19 cellular contexts compared by ENCODE assay signal in genomic region chr2:109206569-109207145, GRCh38.
A peak's percentile ranks its signal among the peaks of the same experiment; 100 is the strongest.
DNase-seq lines count a peak whose midpoint lies in the region; ATAC-seq and TF ChIP-seq lines count a peak whose summit lies in the region.
"Had no signal": no experiment of that assay in that cellular context is flagged by ENCODE, and none has a peak within 500 bp of the region (broad histone marks: within the 10 kb centered on the region; RNA-seq: fewer than 3 reads in every experiment).

No MANE protein-coding gene starts in this region.

- H3K9me3 ChIP-seq in IMR-90 (ENCODE audit: control insufficient read depth, insufficient read depth, low read length) = no peaks in the 10 kb centered on the region
- H3K9me3 ChIP-seq: Caco-2, SJSA1 had no signal

- no peak overlapping the region for H3K27ac ChIP-seq in IMR-90 (ENCODE audit: insufficient read depth, low read length)
- H3K27ac ChIP-seq: SJSA1 had no signal

- peak overlapping the region in 1 of 2 experiments; percentile 1; a peak in 1 of 4 replicates for H4K8ac ChIP-seq in IMR-90 (ENCODE audit: low read depth in 2 of 2, low read length in 2 of 2)

- intact Hi-C loops in IMR-90 (cut with micrococcal nuclease) = no loop called here

- no peak for TF ChIP-seq RAD21 in IMR-90 (IDR thresholded peaks at IDR 0.05; ENCODE audit: low read length)

- no peak overlapping the region for H2BK120ac ChIP-seq in IMR-90 (ENCODE audit: low read depth, low read length)

- in situ Hi-C loops in IMR-90 (cut with MboI; ENCODE audit: low sequenced_read_pairs) = no loop called here

- H3K36me3 ChIP-seq in IMR-90 (ENCODE audit: control insufficient read depth, insufficient read depth, low read length) = no peaks in the 10 kb centered on the region
- H3K36me3 ChIP-seq: SJSA1 had no signal

- no peak overlapping the region for H4K91ac ChIP-seq in IMR-90 (ENCODE audit: insufficient read depth, low read depth, low read length)

- no peaks in the 10 kb centered on the region for H3K9me3 Mint-ChIP-seq in progenitor cell of endocrine pancreas (ENCODE audit: low read depth)
- H3K9me3 Mint-ChIP-seq: CD4-positive, CD25-positive, alpha-beta regulatory T cell had no signal

- H3K27ac Mint-ChIP-seq in progenitor cell of endocrine pancreas = peak overlapping the region; percentile 43
- H3K27ac Mint-ChIP-seq: B cell; CD4-positive, CD25-positive, alpha-beta regulatory T cell had no signal

- H4K5ac ChIP-seq in IMR-90 (ENCODE audit: low read depth, low read length) = no peak overlapping the region

- peaks cover 25% of the 10 kb centered on the region for H3K4me1 ChIP-seq in IMR-90 (ENCODE audit: control insufficient read depth, insufficient read depth, low read length)

- H3K27me3 ChIP-seq in IMR-90 (ENCODE audit: control insufficient read depth, insufficient read depth, low read length) = no peaks in the 10 kb centered on the region
- H3K27me3 ChIP-seq: SJSA1 had no signal

- no peak overlapping the region for H3K9ac ChIP-seq in IMR-90 (ENCODE audit: low read depth, low read length)

- H3K4me3 ChIP-seq in IMR-90 (ENCODE audit: insufficient read depth, low read depth, low read length) = no peak overlapping the region
- H3K4me3 ChIP-seq: SJSA1 had no signal

- H2BK15ac ChIP-seq in IMR-90 (ENCODE audit: low read depth, low read length) = no peak overlapping the region

- TF ChIP-seq POLR2A in IMR-90 (IDR thresholded peaks at IDR 0.05; ENCODE audit: low read depth, low read length) = no peak
- TF ChIP-seq POLR2A in erythroblast (IDR thresholded peaks at IDR 0.05; ENCODE audit: low read length) = no peak

- DNase-seq in activated effector memory CD4-positive, alpha-beta T cell treated with anti-CD3 and anti-CD28 coated beads, Interleukin-2, amount 50 U/mL, for 16 hours = peak; percentile 39
- no peak for DNase-seq in activated effector memory CD4-positive, alpha-beta T cell treated with Interleukin-2 at 50 U/mL for 16 hours
- no peak for DNase-seq in IMR-90
- DNase-seq in left lobe of liver (ENCODE audit: low spot score) = peak; percentile 40
- DNase-seq in progenitor cell of endocrine pancreas (ENCODE audit: low spot score, unreplicated experiment) = no peak
- no peak for DNase-seq in erythroblast (lab: John Stamatoyannopoulos, UW)
- DNase-seq: Caco-2; CD4-positive, CD25-positive, alpha-beta regulatory T cell; DMS 273 treated with DMSO at 0.1 percent for 48 hours; GDM1; Karpas-422; NCI-H1694 treated with DMSO at 0.1 percent for 48 hours; NCI-H446; NCI-H526 had no signal

- no CpG with 5 or more reads among the region's 2 CpGs for WGBS in IMR-90 (ENCODE audit: extremely low coverage in 2 of 2, insufficient read length in 1 of 2), 2 experiments

- no peaks in the 10 kb centered on the region for H3K4me1 Mint-ChIP-seq in progenitor cell of endocrine pancreas (ENCODE audit: low read depth)

- peaks cover 36 to 91% of the 10 kb centered on the region in 2 experiments for H3K79me1 ChIP-seq in IMR-90 (ENCODE audit: low read depth in 1 of 2, low read length in 2 of 2)

- no TSS peak for BruUV-seq in IMR-90 (replicated peaks; lab: Mats Ljungman, UMichigan)

- H2BK5ac ChIP-seq in IMR-90 (ENCODE audit: low read depth, low read length, poor library complexity, severe bottlenecking) = no peak overlapping the region

- dilution Hi-C loops in IMR-90 (cut with HindIII; ENCODE audit: low sequenced_read_pairs, unreplicated experiment) = no loop called here

- peaks cover 24% of the 10 kb centered on the region for H3K27me3 Mint-ChIP-seq in progenitor cell of endocrine pancreas

- peak overlapping the region; percentile 23; the same call in 1 of the 2 replicates for H3K23ac ChIP-seq in IMR-90 (ENCODE audit: low read depth, low read length)

- H3K4me2 ChIP-seq in IMR-90 (ENCODE audit: low read depth, low read length) = no peak overlapping the region

- peak overlapping the region; percentile 54; the same call in 1 of the 2 replicates for H2AK5ac ChIP-seq in IMR-90 (ENCODE audit: low read depth, low read length)

- no peaks in the 10 kb centered on the region for H3K36me3 Mint-ChIP-seq in progenitor cell of endocrine pancreas (ENCODE audit: insufficient read depth)
- H3K36me3 Mint-ChIP-seq: CD4-positive, CD25-positive, alpha-beta regulatory T cell had no signal

- H3K14ac ChIP-seq in IMR-90 (replicated peaks; ENCODE audit: low read depth, low read length) = peak overlapping the region; percentile 44; the same call in 1 of the 2 replicates

- no peak overlapping the region for H3K4ac ChIP-seq in IMR-90 (ENCODE audit: low read depth, low read length)

- CTCF ChIA-PET in IMR-90 (lab: Yijun Ruan, JAX) = interaction anchor here (0.7 kb wide), 1 partner anchor 126 kb away, joined by 3 read pairs; no protein-coding TSS in a partner anchor

- H2BK20ac ChIP-seq in IMR-90 (ENCODE audit: low read depth, low read length) = no peak overlapping the region

- H3K56ac ChIP-seq in IMR-90 (ENCODE audit: extremely low read depth, insufficient read depth, low read length) = no peak overlapping the region

- POLR2A ChIA-PET in IMR-90 (lab: Charles Lee; ENCODE audit: unreplicated experiment) = no interaction called here

- ATAC-seq in IMR-90 (ENCODE audit: low read depth) = no peak
- ATAC-seq in left lobe of liver = peak; percentile 70
- no peak for ATAC-seq in GM19035 (IDR thresholded peaks at IDR 0.05; ENCODE audit: unreplicated experiment)
- ATAC-seq: HCT116, Right ventricle myocardium inferior had no signal

- no peak overlapping the region for H3K18ac ChIP-seq in IMR-90 (ENCODE audit: low read depth, low read length)

- TF ChIP-seq CTCF in IMR-90 (conservative IDR thresholded peaks at IDR 0.05; ENCODE audit: low read depth, low read length) (no peak), progenitor cell of endocrine pancreas (IDR thresholded peaks at IDR 0.05; ENCODE audit: unreplicated experiment) (no peak)

- H4K20me1 ChIP-seq in IMR-90 (ENCODE audit: insufficient read depth, low read length) = peaks cover 76% of the 10 kb centered on the region

- no peak overlapping the region for H2AFZ ChIP-seq in IMR-90 (replicated peaks; ENCODE audit: low read length, poor library complexity)

- H3K4me3 Mint-ChIP-seq in progenitor cell of endocrine pancreas (ENCODE audit: low read depth) = no peak overlapping the region
- H3K4me3 Mint-ChIP-seq: B cell; CD4-positive, CD25-positive, alpha-beta regulatory T cell had no signal

- H2AK9ac ChIP-seq in IMR-90 (replicated peaks; ENCODE audit: low read depth, low read length, poor library complexity) = no peak overlapping the region

- H3K9me1 ChIP-seq in IMR-90 (ENCODE audit: insufficient read depth, low read length) = peaks cover 39% of the 10 kb centered on the region

TF ChIP-seq in IMR-90, 13 proteins besides CTCF, POLR2A, EP300 and RAD21:
- TF ChIP-seq ELK1 (IDR thresholded peaks at IDR 0.05; ENCODE audit: borderline replicate concordance, low read depth, low read length) (no peak), RCOR1 (IDR thresholded peaks at IDR 0.05; ENCODE audit: insufficient replicate concordance, low read length) (no peak), USF2 (IDR thresholded peaks at IDR 0.05; ENCODE audit: low read depth, low read length) (no peak), RFX5 (IDR thresholded peaks at IDR 0.05; ENCODE audit: low read depth, low read length) (no peak), SMC3 (IDR thresholded peaks at IDR 0.05; ENCODE audit: low read depth, low read length) (no peak), CEBPB (IDR thresholded peaks at IDR 0.05; ENCODE audit: low read depth, low read length) (no peak), MAZ (IDR thresholded peaks at IDR 0.05; ENCODE audit: borderline replicate concordance, low read depth, low read length) (no peak), FOS (IDR thresholded peaks at IDR 0.05; ENCODE audit: low read depth, low read length) (no peak), MAFK (IDR thresholded peaks at IDR 0.05; ENCODE audit: low read depth, low read length) (no peak), BHLHE40 (IDR thresholded peaks at IDR 0.05; ENCODE audit: low read depth, low read length) (no peak), MXI1 (IDR thresholded peaks at IDR 0.05; ENCODE audit: borderline replicate concordance, low read depth, low read length) (no peak), NFE2L2 (IDR thresholded peaks at IDR 0.05; ENCODE audit: low read depth, low read length) (no peak), CHD1 (IDR thresholded peaks at IDR 0.05; ENCODE audit: low read depth, low read length) (no peak)
TF ChIP-seq in IMR-90: peak in this region for 0.

Comparison
In these comparisons a context has a peak if more than half of its experiments do, and no peak if none do; other contexts are left out.
1. DNase-seq: peak in activated effector memory CD4-positive, alpha-beta T cell treated with anti-CD3 and anti-CD28 coated beads, Interleukin-2, amount 50 U/mL, for 16 hours (single experiment) and left lobe of liver (single experiment); none in activated effector memory CD4-positive, alpha-beta T cell treated with Interleukin-2 at 50 U/mL for 16 hours (single experiment), IMR-90 (single experiment), progenitor cell of endocrine pancreas (single experiment) and erythroblast (0 of 2).